ENCODE assay signal across 2 cellular contexts in genomic region chr9:114433720-114434255, GRCh38.
TF ChIP-seq lines count a peak whose summit lies in the region.

No MANE protein-coding gene starts in this region.

TF ChIP-seq in GM12891, 5 proteins besides CTCF, POLR2A, EP300 and RAD21:
- no peak for TF ChIP-seq SPI1 (IDR thresholded peaks at IDR 0.05; ENCODE audit: low read depth, low read length)
- no peak for TF ChIP-seq TAF1 (IDR thresholded peaks at IDR 0.05; ENCODE audit: low read depth, low read length)
- TF ChIP-seq PAX5 (IDR thresholded peaks at IDR 0.05; ENCODE audit: insufficient read depth, low read length, severe bottlenecking), result no peak
- no peak for TF ChIP-seq POU2F2 (IDR thresholded peaks at IDR 0.05; ENCODE audit: low read depth, low read length)
- TF ChIP-seq POLR2AphosphoS5 (IDR thresholded peaks at IDR 0.05; ENCODE audit: low read depth, low read length), result no peak

TF ChIP-seq in GM12878, 131 proteins besides CTCF, POLR2A, EP300 and RAD21:
- TF ChIP-seq PKNOX1 (IDR thresholded peaks at IDR 0.05) (peak; percentile 83), ELK1 (IDR thresholded peaks at IDR 0.05; ENCODE audit: low read depth, low read length) (peak; percentile 81), NBN (IDR thresholded peaks at IDR 0.05) (no peak), SRF (IDR thresholded peaks at IDR 0.05; ENCODE audit: low read depth in 2 of 2, low read length in 2 of 2) (peak; percentile 91 to 96), SUPT20H (IDR thresholded peaks at IDR 0.05; ENCODE audit: borderline replicate concordance, control insufficient read depth, low read depth, low read length) (no peak), ZNF207 (IDR thresholded peaks at IDR 0.05; ENCODE audit: borderline replicate concordance) (no peak), MTA2 (IDR thresholded peaks at IDR 0.05; ENCODE audit: low read depth) (no peak)
TF ChIP-seq in GM12878: peak in this region for 3.
